ENCODE assay signal across 1 cellular context in the genomic region with DNA sequence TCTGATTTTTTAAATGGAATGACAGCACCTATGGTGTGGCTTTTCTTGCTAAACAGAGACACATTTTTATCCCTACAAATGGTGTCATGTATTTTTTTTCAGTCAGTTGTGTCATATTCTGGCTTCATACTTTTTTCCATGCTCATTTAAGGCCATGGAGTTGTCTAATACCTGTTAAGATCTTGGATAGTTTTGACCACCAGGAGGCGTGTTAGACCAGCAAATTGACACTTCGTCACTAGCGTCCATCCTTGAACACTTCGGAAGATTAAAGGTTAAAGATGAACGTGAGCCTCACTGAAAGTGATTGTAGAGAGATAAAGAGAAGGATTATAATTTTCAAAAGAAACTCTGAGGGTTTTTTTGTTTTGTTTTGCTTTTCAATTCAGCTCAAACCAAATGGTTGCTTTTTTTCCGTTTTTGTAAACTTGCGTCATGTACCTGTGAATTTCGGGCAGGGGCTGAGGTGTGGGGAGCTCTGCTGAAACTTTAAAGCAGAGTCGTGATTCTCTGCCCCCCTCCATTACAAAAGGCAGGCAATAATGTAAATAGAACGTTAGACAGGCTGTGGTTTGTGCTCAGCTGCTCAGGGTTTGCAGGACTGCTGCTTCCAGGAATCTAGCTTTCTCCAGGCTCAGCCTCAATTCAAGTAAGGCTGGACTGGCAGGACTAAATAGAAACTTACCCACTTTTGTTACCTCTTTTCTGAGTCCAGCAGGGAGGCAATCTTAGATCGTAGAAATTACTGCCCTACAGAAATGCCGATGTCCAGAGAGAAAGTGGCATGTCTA.
TF ChIP-seq lines count a peak whose summit lies in the region.

No MANE protein-coding gene starts in this region.

TF ChIP-seq in HepG2, 621 proteins besides CTCF, POLR2A, EP300 and RAD21 (continued from another document and continues in another):
- TF ChIP-seq HCFC1 (IDR thresholded peaks at IDR 0.05; ENCODE audit: low read depth, low read length) (no peak), POLR2G (IDR thresholded peaks at IDR 0.05; ENCODE audit: low read depth, low read length) (no peak), NR1H2 (CRISPR knock-in tag; IDR thresholded peaks at IDR 0.05; ENCODE audit: borderline replicate concordance, low read depth) (no peak), JUNB (CRISPR knock-in tag; IDR thresholded peaks at IDR 0.05; ENCODE audit: borderline replicate concordance) (no peak), RARG (CRISPR knock-in tag; IDR thresholded peaks at IDR 0.05; ENCODE audit: low read depth) (no peak), MTA3 (CRISPR knock-in tag; IDR thresholded peaks at IDR 0.05) (no peak), TFAP4 (IDR thresholded peaks at IDR 0.05; ENCODE audit: borderline replicate concordance, low read depth) (no peak), ZBTB3 (CRISPR knock-in tag; IDR thresholded peaks at IDR 0.05; ENCODE audit: borderline replicate concordance, low read depth) (no peak), ZNF251 (CRISPR knock-in tag; IDR thresholded peaks at IDR 0.05) (no peak), SPEN (CRISPR knock-in tag; IDR thresholded peaks at IDR 0.05; ENCODE audit: low read depth) (no peak), DPF2 (CRISPR knock-in tag; IDR thresholded peaks at IDR 0.05; ENCODE audit: borderline replicate concordance, low read depth) (no peak), NFKBIZ (CRISPR knock-in tag; IDR thresholded peaks at IDR 0.05) (no peak), RCOR2 (CRISPR knock-in tag; IDR thresholded peaks at IDR 0.05) (0 out of 2 replicates have a peak, but pooled peaks have one; percentile 17), ZBTB2 (CRISPR knock-in tag; IDR thresholded peaks at IDR 0.05; ENCODE audit: low read depth) (no peak), PCBP2 (optimal IDR thresholded peaks at IDR 0.05; ENCODE audit: low read depth, low read length, poor library complexity, severe bottlenecking) (no peak), POLR2AphosphoS2 (IDR thresholded peaks at IDR 0.05; ENCODE audit: low read depth, low read length) (no peak), ASH2L (IDR thresholded peaks at IDR 0.05; ENCODE audit: insufficient read length, low read depth, low read length) (peak; percentile 28), ZNF558 (CRISPR knock-in tag; IDR thresholded peaks at IDR 0.05; ENCODE audit: borderline replicate concordance) (no peak), SIN3A (IDR thresholded peaks at IDR 0.05; ENCODE audit: borderline replicate concordance, low read depth, low read length) (no peak), ONECUT2 (CRISPR knock-in tag; IDR thresholded peaks at IDR 0.05) (no peak), ZNF30 (CRISPR knock-in tag; IDR thresholded peaks at IDR 0.05) (no peak), IRX3 (CRISPR knock-in tag; IDR thresholded peaks at IDR 0.05; ENCODE audit: borderline replicate concordance, low read depth) (no peak), ZNF263 (CRISPR knock-in tag; IDR thresholded peaks at IDR 0.05) (no peak), ZNF160 (CRISPR knock-in tag; IDR thresholded peaks at IDR 0.05) (no peak), SATB2 (CRISPR knock-in tag; IDR thresholded peaks at IDR 0.05) (no peak), SOX5 (CRISPR knock-in tag; IDR thresholded peaks at IDR 0.05; ENCODE audit: borderline replicate concordance) (0 out of 2 replicates have a peak, but pooled peaks have one; percentile 9), ELF1 (CRISPR knock-in tag; IDR thresholded peaks at IDR 0.05) (no peak), ZNF484 (CRISPR knock-in tag; IDR thresholded peaks at IDR 0.05; ENCODE audit: borderline replicate concordance, low read depth) (no peak), ZMAT3 (CRISPR knock-in tag; conservative IDR thresholded peaks at IDR 0.05) (no peak), GLI4 (CRISPR knock-in tag; IDR thresholded peaks at IDR 0.05; ENCODE audit: borderline replicate concordance) (no peak), ZFY (CRISPR knock-in tag; IDR thresholded peaks at IDR 0.05) (no peak), TRIM24 (CRISPR knock-in tag; IDR thresholded peaks at IDR 0.05) (no peak), EEA1 (CRISPR knock-in tag; IDR thresholded peaks at IDR 0.05; ENCODE audit: borderline replicate concordance) (no peak), HDAC1 (CRISPR knock-in tag; IDR thresholded peaks at IDR 0.05) (no peak), GFI1 (CRISPR knock-in tag; IDR thresholded peaks at IDR 0.05; ENCODE audit: borderline replicate concordance) (no peak), ZNF800 (CRISPR knock-in tag; IDR thresholded peaks at IDR 0.05) (no peak), FOXM1 (CRISPR knock-in tag; IDR thresholded peaks at IDR 0.05) (no peak), U2AF1 (optimal IDR thresholded peaks at IDR 0.05; ENCODE audit: low read depth, low read length) (no peak), ZNF646 (CRISPR knock-in tag; IDR thresholded peaks at IDR 0.05) (no peak), ZNF703 (CRISPR knock-in tag; IDR thresholded peaks at IDR 0.05; ENCODE audit: borderline replicate concordance) (no peak), FOXA3 (CRISPR knock-in tag; IDR thresholded peaks at IDR 0.05) (peak; percentile 33; the same call in 1 of the 2 replicates), IRF2 (CRISPR knock-in tag; IDR thresholded peaks at IDR 0.05) (no peak), ZC3H13 (CRISPR knock-in tag; IDR thresholded peaks at IDR 0.05) (no peak), NFIB (CRISPR knock-in tag; IDR thresholded peaks at IDR 0.05; ENCODE audit: borderline replicate concordance) (no peak), CBFB (CRISPR knock-in tag; IDR thresholded peaks at IDR 0.05) (no peak)
- TF ChIP-seq, protein P1, sequence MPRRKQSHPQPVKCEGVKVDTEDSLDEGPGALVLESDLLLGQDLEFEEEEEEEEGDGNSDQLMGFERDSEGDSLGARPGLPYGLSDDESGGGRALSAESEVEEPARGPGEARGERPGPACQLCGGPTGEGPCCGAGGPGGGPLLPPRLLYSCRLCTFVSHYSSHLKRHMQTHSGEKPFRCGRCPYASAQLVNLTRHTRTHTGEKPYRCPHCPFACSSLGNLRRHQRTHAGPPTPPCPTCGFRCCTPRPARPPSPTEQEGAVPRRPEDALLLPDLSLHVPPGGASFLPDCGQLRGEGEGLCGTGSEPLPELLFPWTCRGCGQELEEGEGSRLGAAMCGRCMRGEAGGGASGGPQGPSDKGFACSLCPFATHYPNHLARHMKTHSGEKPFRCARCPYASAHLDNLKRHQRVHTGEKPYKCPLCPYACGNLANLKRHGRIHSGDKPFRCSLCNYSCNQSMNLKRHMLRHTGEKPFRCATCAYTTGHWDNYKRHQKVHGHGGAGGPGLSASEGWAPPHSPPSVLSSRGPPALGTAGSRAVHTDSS (CRISPR knock-in tag; conservative IDR thresholded peaks at IDR 0.05): no peak
- TF ChIP-seq, protein P2, sequence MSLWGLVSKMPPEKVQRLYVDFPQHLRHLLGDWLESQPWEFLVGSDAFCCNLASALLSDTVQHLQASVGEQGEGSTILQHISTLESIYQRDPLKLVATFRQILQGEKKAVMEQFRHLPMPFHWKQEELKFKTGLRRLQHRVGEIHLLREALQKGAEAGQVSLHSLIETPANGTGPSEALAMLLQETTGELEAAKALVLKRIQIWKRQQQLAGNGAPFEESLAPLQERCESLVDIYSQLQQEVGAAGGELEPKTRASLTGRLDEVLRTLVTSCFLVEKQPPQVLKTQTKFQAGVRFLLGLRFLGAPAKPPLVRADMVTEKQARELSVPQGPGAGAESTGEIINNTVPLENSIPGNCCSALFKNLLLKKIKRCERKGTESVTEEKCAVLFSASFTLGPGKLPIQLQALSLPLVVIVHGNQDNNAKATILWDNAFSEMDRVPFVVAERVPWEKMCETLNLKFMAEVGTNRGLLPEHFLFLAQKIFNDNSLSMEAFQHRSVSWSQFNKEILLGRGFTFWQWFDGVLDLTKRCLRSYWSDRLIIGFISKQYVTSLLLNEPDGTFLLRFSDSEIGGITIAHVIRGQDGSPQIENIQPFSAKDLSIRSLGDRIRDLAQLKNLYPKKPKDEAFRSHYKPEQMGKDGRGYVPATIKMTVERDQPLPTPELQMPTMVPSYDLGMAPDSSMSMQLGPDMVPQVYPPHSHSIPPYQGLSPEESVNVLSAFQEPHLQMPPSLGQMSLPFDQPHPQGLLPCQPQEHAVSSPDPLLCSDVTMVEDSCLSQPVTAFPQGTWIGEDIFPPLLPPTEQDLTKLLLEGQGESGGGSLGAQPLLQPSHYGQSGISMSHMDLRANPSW (CRISPR knock-in tag; IDR thresholded peaks at IDR 0.05; ENCODE audit: borderline replicate concordance): no peak; the same call in 1 of the 2 replicates
- TF ChIP-seq, protein P3, sequence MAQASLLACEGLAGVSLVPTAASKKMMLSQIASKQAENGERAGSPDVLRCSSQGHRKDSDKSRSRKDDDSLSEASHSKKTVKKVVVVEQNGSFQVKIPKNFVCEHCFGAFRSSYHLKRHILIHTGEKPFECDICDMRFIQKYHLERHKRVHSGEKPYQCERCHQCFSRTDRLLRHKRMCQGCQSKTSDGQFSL (CRISPR knock-in tag; IDR thresholded peaks at IDR 0.05): no peak
- TF ChIP-seq, protein P4, sequence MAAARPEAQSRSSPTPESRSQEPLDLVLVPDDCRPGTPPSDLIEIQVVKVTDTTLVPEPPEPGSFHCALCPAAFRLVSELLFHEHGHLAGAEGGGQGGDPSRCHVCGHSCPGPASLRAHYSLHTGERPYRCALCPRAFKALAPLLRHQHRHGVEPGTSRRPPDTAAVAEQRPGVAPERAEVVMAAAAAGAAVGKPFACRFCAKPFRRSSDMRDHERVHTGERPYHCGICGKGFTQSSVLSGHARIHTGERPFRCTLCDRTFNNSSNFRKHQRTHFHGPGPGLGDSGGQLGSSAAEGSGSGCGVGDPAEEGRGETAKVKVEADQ (CRISPR knock-in tag; IDR thresholded peaks at IDR 0.05; ENCODE audit: borderline replicate concordance): no peak
